21 cellular contexts compared by ENCODE assay signal in the genomic region with DNA sequence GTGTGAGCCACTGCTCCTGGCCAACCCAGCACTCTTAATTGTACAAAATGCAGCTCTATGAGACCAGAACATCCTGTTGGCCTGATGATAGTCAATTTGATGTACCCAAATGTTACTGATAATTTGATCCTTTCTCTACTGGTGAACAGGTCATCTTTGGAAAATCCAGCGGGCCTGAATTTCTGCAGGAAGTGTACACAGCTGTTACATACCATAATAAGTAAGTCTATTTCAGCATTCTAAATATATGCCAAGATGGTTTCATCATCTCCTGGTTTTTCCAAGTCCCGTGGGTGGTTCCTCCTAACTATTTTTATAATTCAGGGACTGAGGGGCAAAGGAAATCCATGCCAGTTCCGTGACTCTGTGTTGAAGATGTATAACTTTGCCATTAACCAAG.
"Had no signal": no experiment of that assay in that cellular context is flagged by ENCODE, and none has a peak within 500 bp of the region (broad histone marks: within the 10 kb centered on the region; RNA-seq: fewer than 3 reads in every experiment).

No MANE protein-coding gene starts in this region.

- H2AFZ ChIP-seq: hepatocyte had no signal

- H3K27me3 Mint-ChIP-seq: activated B cell treated with CpG ODN at 0.5 μM for 24 hours; activated CD4-positive, alpha-beta T cell treated with anti-CD3 and anti-CD28 coated beads for 36 hours; stimulated activated naive CD8-positive, alpha-beta T cell treated with anti-CD3 and anti-CD28 coated beads, Interleukin-15, amount 100 ng/mL, for 72 hours; T-cell had no signal

- H3K4me3 ChIP-seq: body of pancreas, cardiac muscle cell, hepatocyte, left lung, pancreas, tibial nerve had no signal

- ATAC-seq: activated CD4-positive, alpha-beta T cell treated with anti-CD3 and anti-CD28 coated beads for 36 hours; body of pancreas; foreskin keratinocyte; left lung; pancreas; right cardiac atrium; SK-N-SH treated with all-trans-retinoic acid at 6 μM for 48 hours; stimulated activated naive CD8-positive, alpha-beta T cell treated with anti-CD3 and anti-CD28 coated beads, Interleukin-15, amount 100 ng/mL, for 72 hours; T-cell had no signal

- H3K9me3 ChIP-seq: body of pancreas, left lung, pancreas, tibial nerve had no signal

- H3K4me3 Mint-ChIP-seq: activated B cell treated with CpG ODN at 0.5 μM for 24 hours; activated CD4-positive, alpha-beta T cell treated with anti-CD3 and anti-CD28 coated beads for 36 hours; nephron progenitor cell; stimulated activated naive CD8-positive, alpha-beta T cell treated with anti-CD3 and anti-CD28 coated beads, Interleukin-15, amount 100 ng/mL, for 72 hours; T-cell had no signal

- H3K79me2 ChIP-seq: hepatocyte had no signal

- H3K36me3 ChIP-seq: cardiac muscle cell had no signal

- H3K27ac ChIP-seq: body of pancreas, cardiac muscle cell, foreskin keratinocyte, hepatocyte, left lung, pancreas, tibial nerve had no signal

- H3K9me3 Mint-ChIP-seq: activated B cell treated with CpG ODN at 0.5 μM for 24 hours; nephron progenitor cell; stimulated activated naive CD8-positive, alpha-beta T cell treated with anti-CD3 and anti-CD28 coated beads, Interleukin-15, amount 100 ng/mL, for 72 hours; T-cell had no signal

- H3K4me1 ChIP-seq: body of pancreas, foreskin keratinocyte, left lung, pancreas had no signal

- H3K4me2 ChIP-seq: hepatocyte had no signal

- DNase-seq: activated B cell treated with CpG ODN at 0.5 μM for 24 hours; activated CD4-positive, alpha-beta T cell treated with anti-CD3 and anti-CD28 coated beads for 36 hours; activated CD4-positive, alpha-beta T cell treated with anti-CD3 and anti-CD28 coated beads, Interleukin-2, amount 50 U/mL, for 4 hours; anterior cingulate cortex; body of pancreas; effector CD4-positive, alpha-beta T cell; foreskin keratinocyte; kidney glomerular epithelial cell; left lung; midbrain; nephron progenitor cell; pancreas; right cardiac atrium; stimulated activated CD4-positive, alpha-beta T cell treated with anti-CD3 and anti-CD28 coated beads, Interleukin-12 subunit alpha, Interleukin-12 subunit beta, amount 100 ng/mL, for 4 hours; stimulated activated CD4-positive, alpha-beta T cell treated with anti-CD3 and anti-CD28 coated beads, Interleukin-4, amount 100 ng/mL, for 4 hours; stimulated activated naive CD8-positive, alpha-beta T cell treated with anti-CD3 and anti-CD28 coated beads, Interleukin-15, amount 100 ng/mL, for 72 hours; T-cell had no signal

- H3K4me1 Mint-ChIP-seq: activated B cell treated with CpG ODN at 0.5 μM for 24 hours; activated CD4-positive, alpha-beta T cell treated with anti-CD3 and anti-CD28 coated beads for 36 hours; stimulated activated naive CD8-positive, alpha-beta T cell treated with anti-CD3 and anti-CD28 coated beads, Interleukin-15, amount 100 ng/mL, for 72 hours; T-cell had no signal

- H3K27ac Mint-ChIP-seq: nephron progenitor cell had no signal

- H3K27me3 ChIP-seq: body of pancreas, cardiac muscle cell, foreskin keratinocyte, hepatocyte, left lung, pancreas, tibial nerve had no signal
